In the genomic region with DNA sequence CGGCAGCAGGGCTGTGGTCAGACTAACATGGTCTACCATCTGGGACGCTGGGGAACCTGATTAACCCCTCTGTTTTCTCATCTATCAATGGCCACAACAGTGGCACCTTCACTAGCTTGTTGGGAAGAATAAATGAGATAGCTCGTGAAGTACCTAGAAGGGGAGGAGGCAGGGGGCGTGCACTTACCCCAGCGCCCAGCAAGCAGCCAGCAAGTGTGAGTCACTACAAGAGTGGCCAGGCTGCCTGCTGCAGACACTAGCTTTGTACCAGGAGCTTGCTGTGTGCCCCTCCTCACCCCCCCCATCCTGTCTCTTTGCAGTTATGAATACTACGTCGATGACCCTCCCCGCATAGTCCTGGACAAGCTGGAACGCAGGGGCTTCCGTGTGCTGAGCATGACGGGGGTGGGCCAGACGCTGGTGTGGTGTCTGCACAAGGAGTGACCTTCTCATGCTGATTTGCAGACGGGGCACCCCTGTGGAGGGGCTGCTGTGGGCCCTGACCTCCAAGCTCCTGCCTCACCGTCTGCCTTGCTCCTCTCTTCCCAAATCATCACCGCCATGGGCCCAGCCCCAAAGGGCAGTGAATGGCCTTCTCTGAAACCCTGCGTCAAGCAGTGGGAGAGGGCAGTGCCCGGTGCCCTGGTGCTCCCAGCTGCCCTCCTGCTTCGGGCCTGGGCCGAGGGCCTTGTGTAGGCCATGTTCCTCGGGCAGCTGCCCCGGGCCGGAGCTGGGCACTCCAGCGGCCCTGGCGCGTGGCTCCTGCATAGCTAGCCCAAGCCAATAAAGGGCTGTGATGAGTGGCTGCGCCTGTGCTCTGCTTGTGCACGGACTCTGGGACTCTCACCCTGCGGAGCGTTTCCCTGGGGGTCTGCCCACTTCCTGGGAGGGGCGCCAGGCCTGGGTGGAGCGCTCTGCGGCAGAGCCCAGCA, we compare ENCODE assay signal across 15 cellular contexts. TPM values are rescaled to one million over a fixed set of nuclear protein-coding genes. Genes with fewer than 3 reads are reported as not detected.
A peak's percentile ranks its signal among the peaks of the same experiment; 100 is the strongest.
DNase-seq lines count a peak whose midpoint lies in the region; ATAC-seq and TF ChIP-seq lines count a peak whose summit lies in the region.
"Had no signal": no experiment of that assay in that cellular context is flagged by ENCODE, and none has a peak within 500 bp of the region (broad histone marks: within the 10 kb centered on the region; RNA-seq: fewer than 3 reads in every experiment).

No MANE protein-coding gene starts in this region.

- peaks cover 77% of the 10 kb centered on the region for H3K4me1 ChIP-seq in Loucy (ENCODE audit: insufficient read depth, low read length, poor library complexity, severe bottlenecking)

- H3K9me3 ChIP-seq in Loucy (ENCODE audit: insufficient read depth, low read depth, low read length) = no peaks in the 10 kb centered on the region
- H3K9me3 ChIP-seq: heart left ventricle had no signal

- H4K20me1 ChIP-seq in Loucy (ENCODE audit: insufficient read depth, low read length, poor library complexity, severe bottlenecking) = peaks cover 7% of the 10 kb centered on the region

- no peaks in the 10 kb centered on the region for H3K27me3 ChIP-seq in Loucy (ENCODE audit: insufficient read depth, low read length, poor library complexity, severe bottlenecking)
- H3K27me3 ChIP-seq: heart left ventricle had no signal

- peak overlapping the region in 3 of 5 experiments; percentile 64 to 93 (median 68) for H3K27ac Mint-ChIP-seq in brain
- H3K27ac Mint-ChIP-seq: progenitor cell of endocrine pancreas; stimulated activated naive B cell treated with anti-CD40 and anti-IgM and Interleukin-4, amounts not matched to agents 10 μg/mL and 1 μg/mL and 100 μg/mL, for 72 hours had no signal

- H3F3A ChIP-seq in Loucy (ENCODE audit: low read depth) = peaks cover 13% of the 10 kb centered on the region

- H3K79me2 ChIP-seq in Loucy (ENCODE audit: insufficient read depth, low read length) = peaks cover 51% of the 10 kb centered on the region

- H3K27me3 Mint-ChIP-seq in brain = peaks cover 20% of the 10 kb centered on the region
- H3K27me3 Mint-ChIP-seq: activated naive CD8-positive, alpha-beta T cell; CD4-positive, CD25-positive, alpha-beta regulatory T cell; progenitor cell of endocrine pancreas; stimulated activated naive B cell treated with anti-CD40 and anti-IgM and Interleukin-4, amounts not matched to agents 10 μg/mL and 1 μg/mL and 100 μg/mL, for 72 hours had no signal

- H3K4me1 Mint-ChIP-seq in brain = peaks cover 47% of the 10 kb centered on the region

- no peak overlapping the region for H3K4me3 ChIP-seq in Loucy (ENCODE audit: low read length, poor library complexity, severe bottlenecking)
- H3K4me3 ChIP-seq: heart left ventricle had no signal

- H2AFZ ChIP-seq in Loucy (ENCODE audit: low read length) = no peak overlapping the region

- H3K9me2 ChIP-seq in Loucy (replicated peaks; ENCODE audit: low read depth, low read length) = no peaks in the 10 kb centered on the region

- no peak for TF ChIP-seq CTCF in Loucy (conservative IDR thresholded peaks at IDR 0.05; ENCODE audit: low read length)
- no peak for TF ChIP-seq CTCF in brain (conservative IDR thresholded peaks at IDR 0.05)

- H3K9me3 Mint-ChIP-seq in brain = peaks cover 0 to 2% (median 0%) of the 10 kb centered on the region in 5 experiments
- H3K9me3 Mint-ChIP-seq: CD4-positive, CD25-positive, alpha-beta regulatory T cell; stimulated activated naive B cell treated with anti-CD40 and anti-IgM and Interleukin-4, amounts not matched to agents 10 μg/mL and 1 μg/mL and 100 μg/mL, for 72 hours had no signal

- peak overlapping the region; percentile 95 for H3K4me2 ChIP-seq in Loucy (ENCODE audit: low read depth, low read length, poor library complexity, severe bottlenecking)

- no peak for ATAC-seq in HG03280 (IDR thresholded peaks at IDR 0.05; ENCODE audit: unreplicated experiment)
- no peak for ATAC-seq in GM21447 (IDR thresholded peaks at IDR 0.05; ENCODE audit: unreplicated experiment)
- ATAC-seq: heart left ventricle; stimulated activated naive B cell treated with anti-CD40 and anti-IgM and Interleukin-4, amounts not matched to agents 10 μg/mL and 1 μg/mL and 100 μg/mL, for 72 hours had no signal

- no peaks in the 10 kb centered on the region for H3K36me3 Mint-ChIP-seq in brain
- H3K36me3 Mint-ChIP-seq: activated naive CD8-positive, alpha-beta T cell; CD4-positive, CD25-positive, alpha-beta regulatory T cell had no signal

- H3K36me3 ChIP-seq in Loucy (ENCODE audit: insufficient read depth, low read length) = no peaks in the 10 kb centered on the region; the same call in none of the 2 replicates

- H3K4me3 Mint-ChIP-seq in brain = no peak overlapping the region
- H3K4me3 Mint-ChIP-seq: activated naive CD8-positive, alpha-beta T cell; stimulated activated naive B cell treated with anti-CD40 and anti-IgM and Interleukin-4, amounts not matched to agents 10 μg/mL and 1 μg/mL and 100 μg/mL, for 72 hours had no signal

- H3K9ac ChIP-seq in Loucy (ENCODE audit: low read depth, low read length, poor library complexity, severe bottlenecking) = no peak overlapping the region

- DNase-seq in ELF-1 (ENCODE audit: low read depth, low spot score) (peak; percentile 28), kidney tubule cell (ENCODE audit: low spot score) (peak; percentile 66), AG20443 (ENCODE audit: low spot score) (no peak)
- DNase-seq in activated effector memory CD4-positive, alpha-beta T cell treated with Interleukin-2 at 50 U/mL for 16 hours = no peak
- DNase-seq: CD4-positive, CD25-positive, alpha-beta regulatory T cell; heart left ventricle; NCI-H2107; stimulated activated CD4-positive, alpha-beta T cell treated with anti-CD3 and anti-CD28 coated beads, Interleukin-2, amount 100 ng/mL, for 24 hours; stimulated activated naive B cell treated with anti-CD40 and anti-IgM and Interleukin-4, amounts not matched to agents 10 μg/mL and 1 μg/mL and 100 μg/mL, for 72 hours had no signal

RNA-seq across cellular contexts. Expression of a gene that starts 2.6 kb away (rescaled TPM):
- polyA plus RNA-seq in brain (ENCODE audit: insufficient read depth, low read depth, low replicate concordance) = 1.1 TPM

RNA-seq across cellular contexts. Expression of a gene that starts 3.3 kb away (rescaled TPM):
- polyA plus RNA-seq in brain (ENCODE audit: insufficient read depth, low read depth, low replicate concordance) = 47.2 TPM

RNA-seq across cellular contexts. Expression of a gene that starts 12.1 kb away (rescaled TPM):
- 36.6 TPM for polyA plus RNA-seq in brain (ENCODE audit: insufficient read depth, low read depth, low replicate concordance)

RNA-seq across cellular contexts. Expression of a gene that starts 39.7 kb away (rescaled TPM):
- polyA plus RNA-seq in brain (ENCODE audit: insufficient read depth, low read depth, low replicate concordance) = 55.0 TPM

RNA-seq across cellular contexts. Expression of a gene that starts 40.1 kb away (rescaled TPM):
- polyA plus RNA-seq in brain (ENCODE audit: insufficient read depth, low read depth, low replicate concordance) = 45.6 TPM

Comparison
In these comparisons a context has a peak if more than half of its experiments do, and no peak if none do; other contexts are left out.
1. DNase-seq: peak in ELF-1 (single experiment) and kidney tubule cell (single experiment); none in activated effector memory CD4-positive, alpha-beta T cell treated with Interleukin-2 at 50 U/mL for 16 hours (single experiment) and AG20443 (single experiment).